ENCODE assay signal across 8 cellular contexts in genomic region chr4:161252520-161253141, GRCh38.
DNase-seq lines count a peak whose midpoint lies in the region; ATAC-seq, FAIRE-seq and TF ChIP-seq lines count a peak whose summit lies in the region.

No MANE protein-coding gene starts in this region.

- H3K4me1 ChIP-seq in keratinocyte (ENCODE audit: control insufficient read depth, extremely low read depth, insufficient read depth, low read length), result no peaks in the 10 kb centered on the region

- TF ChIP-seq CTCF in CD4-positive, alpha-beta T cell (IDR thresholded peaks at IDR 0.05), result peak; percentile 15
- TF ChIP-seq CTCF in keratinocyte (optimal IDR thresholded peaks at IDR 0.05 in 1 of 3, IDR thresholded peaks at IDR 0.05 in 1 of 3, conservative IDR thresholded peaks at IDR 0.05 in 1 of 3; ENCODE audit: extremely low read depth in 1 of 3, insufficient read depth in 2 of 3, low read length in 3 of 3), result peak in 2 of 3 experiments; percentile 40 to 66
- no peak for TF ChIP-seq CTCF in natural killer cell (IDR thresholded peaks at IDR 0.05)

- no peaks in the 10 kb centered on the region for H3K4me1 Mint-ChIP-seq in CD4-positive, alpha-beta T cell (ENCODE audit: low read depth)
- H3K4me1 Mint-ChIP-seq in natural killer cell, result no peaks in the 10 kb centered on the region

- no peaks in the 10 kb centered on the region for H3K27me3 ChIP-seq in CD4-positive, alpha-beta T cell (ENCODE audit: control insufficient read depth, insufficient read depth, low read length)
- H3K27me3 ChIP-seq in keratinocyte (ENCODE audit: control insufficient read depth, extremely low read depth, insufficient read depth, low read length), result no peaks in the 10 kb centered on the region

- H3K4me2 ChIP-seq in keratinocyte (ENCODE audit: control insufficient read depth, extremely low read depth, insufficient read depth, low read depth, low read length), result no peak overlapping the region

- H3K27ac ChIP-seq in CD4-positive, alpha-beta T cell (ENCODE audit: low read depth, low read length), result no peak overlapping the region
- H3K27ac ChIP-seq in keratinocyte (ENCODE audit: control insufficient read depth, insufficient read depth, low read length), result no peak overlapping the region

- dilution Hi-C loops in keratinocyte (cut with MboI; ENCODE audit: extremely low pct_ligation_motif_present, low sequenced_read_pairs), result no loop called here

- no peak for ATAC-seq in CD4-positive, alpha-beta T cell (ENCODE audit: poor library complexity)
- ATAC-seq in GM19043 (IDR thresholded peaks at IDR 0.05; ENCODE audit: low read depth, unreplicated experiment) (peak; percentile 64), HG03378 (IDR thresholded peaks at IDR 0.05; ENCODE audit: unreplicated experiment) (peak; percentile 89), natural killer cell (no peak)
- no peak for ATAC-seq in stimulated activated naive CD8-positive, alpha-beta T cell treated with anti-CD3 and anti-CD28 coated beads, Interleukin-15, Interleukin-2, amounts not matched to agents 100 U/mL and 50 U/mL, for 24 hours

- H2AFZ ChIP-seq in keratinocyte (ENCODE audit: control insufficient read depth, low read length), result no peak overlapping the region

- H3K9me3 ChIP-seq in CD4-positive, alpha-beta T cell (ENCODE audit: control insufficient read depth, low read length), result peaks cover 23% of the 10 kb centered on the region
- H3K9me3 ChIP-seq in keratinocyte (ENCODE audit: control insufficient read depth, low read depth, low read length), result peaks cover 4% of the 10 kb centered on the region

- H3K9me1 ChIP-seq in keratinocyte (ENCODE audit: control insufficient read depth, extremely low read depth, insufficient read depth, low read length), result no peaks in the 10 kb centered on the region

- DNase-seq in CD4-positive, alpha-beta T cell, result no peak
- peak; percentile 66 for DNase-seq in SK-MEL-5 (ENCODE audit: low read depth, low spot score)
- no peak for DNase-seq in keratinocyte (ENCODE audit: low read depth, low spot score)
- no peak for DNase-seq in natural killer cell
- no peak for DNase-seq in activated naive CD4-positive, alpha-beta T cell treated with anti-CD3 and anti-CD28 coated beads, Interleukin-2, amount 50 U/mL, for 16 hours
- DNase-seq in stimulated activated naive CD8-positive, alpha-beta T cell treated with anti-CD3 and anti-CD28 coated beads, Interleukin-15, Interleukin-2, amounts not matched to agents 100 U/mL and 50 U/mL, for 24 hours, result no peak

- no peak overlapping the region for H3K4me3 Mint-ChIP-seq in CD4-positive, alpha-beta T cell
- H3K4me3 Mint-ChIP-seq in natural killer cell, result no peak overlapping the region

- no peak overlapping the region for H3K4me3 ChIP-seq in keratinocyte (ENCODE audit: control insufficient read depth in 2 of 3, extremely low read depth in 1 of 3, insufficient read depth in 2 of 3, low read depth in 1 of 3, low read length in 3 of 3)

- intact Hi-C loops in CD4-positive, alpha-beta T cell (cut with DNase I, micrococcal nuclease), result no loop called here
- intact Hi-C loops in natural killer cell (cut with micrococcal nuclease), result no loop called here

- POLR2A ChIA-PET in CD4-positive, alpha-beta T cell (lab: Charles Lee), result no interaction called here

- H3K27me3 Mint-ChIP-seq in CD4-positive, alpha-beta T cell, result no peaks in the 10 kb centered on the region
- H3K27me3 Mint-ChIP-seq in natural killer cell (ENCODE audit: low read depth in 2 of 2), result no peaks in the 10 kb centered on the region

- H3K36me3 ChIP-seq in keratinocyte (ENCODE audit: control insufficient read depth in 2 of 2, extremely low read depth in 1 of 2, insufficient read depth in 2 of 2, low read length in 2 of 2), result no peaks in the 10 kb centered on the region

- CTCF ChIA-PET in CD4-positive, alpha-beta T cell (lab: Charles Lee), result no interaction called here

- H3K9ac ChIP-seq in keratinocyte (ENCODE audit: control insufficient read depth, extremely low read depth, insufficient read depth, low read length), result no peak overlapping the region

- in situ Hi-C loops in SK-MEL-5 (cut with HindIII; ENCODE audit: low pct_unique_long_range_greater_than_20kb, low sequenced_read_pairs), result no loop called here

- no peaks in the 10 kb centered on the region for H4K20me1 ChIP-seq in keratinocyte (ENCODE audit: control insufficient read depth, extremely low read depth, insufficient read depth, low read length)

- H3K36me3 Mint-ChIP-seq in CD4-positive, alpha-beta T cell (ENCODE audit: low read depth), result no peaks in the 10 kb centered on the region
- H3K36me3 Mint-ChIP-seq in natural killer cell, result peaks cover 14% of the 10 kb centered on the region

- H3K9me3 Mint-ChIP-seq in CD4-positive, alpha-beta T cell, result peaks cover 8% of the 10 kb centered on the region
- H3K9me3 Mint-ChIP-seq in natural killer cell, result peaks cover 26 to 37% of the 10 kb centered on the region in 2 donors

- no peak for FAIRE-seq in keratinocyte (lab: Jason Lieb, UNC)

- no peaks in the 10 kb centered on the region for H3K79me2 ChIP-seq in keratinocyte (ENCODE audit: control insufficient read depth, insufficient read depth, low read length)

- no peak overlapping the region for H3K27ac Mint-ChIP-seq in CD4-positive, alpha-beta T cell
- H3K27ac Mint-ChIP-seq in natural killer cell, result no peak overlapping the region

Comparison
In these comparisons a context has a peak if more than half of its experiments do, and no peak if none do; other contexts are left out.
1. ATAC-seq: peak in GM19043 (single experiment) and HG03378 (single experiment); none in CD4-positive, alpha-beta T cell (single experiment), natural killer cell (0 of 3) and stimulated activated naive CD8-positive, alpha-beta T cell treated with anti-CD3 and anti-CD28 coated beads, Interleukin-15, Interleukin-2, amounts not matched to agents 100 U/mL and 50 U/mL, for 24 hours (single experiment).